ENCODE assay signal across 10 cellular contexts in genomic region chr6:56766806-56767178, GRCh38.
DNase-seq lines count a peak whose midpoint lies in the region; ATAC-seq, FAIRE-seq and TF ChIP-seq lines count a peak whose summit lies in the region.
"Had no signal": no experiment of that assay in that cellular context is flagged by ENCODE, and none has a peak within 500 bp of the region (broad histone marks: within the 10 kb centered on the region; RNA-seq: fewer than 3 reads in every experiment).

No MANE protein-coding gene starts in this region.

- BruUV-seq in endothelial cell of umbilical vein (replicated peaks; lab: Mats Ljungman, UMichigan): no TSS peak

- H3K9me1 ChIP-seq in endothelial cell of umbilical vein (replicated peaks; ENCODE audit: control insufficient read depth, extremely low read depth, insufficient read depth, low read length): no peaks in the 10 kb centered on the region

- no peaks in the 10 kb centered on the region for H3K9me3 ChIP-seq in endothelial cell of umbilical vein (replicated peaks; ENCODE audit: control insufficient read depth, insufficient read depth, low read length)

- intact Hi-C loops in endothelial cell of umbilical vein (cut with micrococcal nuclease) (no loop called here), CD14-positive monocyte (cut with micrococcal nuclease) (loop anchor here in 1 of 2 donors (10.0 kb wide), 1 partner anchor 122 kb away; the partner anchor contains the start of gene DST)

- H3K9ac ChIP-seq in endothelial cell of umbilical vein (replicated peaks; ENCODE audit: extremely low read depth, insufficient read depth, low read length): no peak overlapping the region

- peak; percentile 86 for DNase-seq in ELR (ENCODE audit: low read depth)
- DNase-seq in endothelial cell of umbilical vein (ENCODE audit: low read depth, low spot score): peak; percentile 46
- DNase-seq in RCC 7860 (ENCODE audit: low spot score): no peak
- no peak for DNase-seq in CD14-positive monocyte (ENCODE audit: low spot score)
- no peak for DNase-seq in DMS114 treated with DMSO at 0.1 percent for 48 hours (lab: John Stamatoyannopoulos, UW; ENCODE audit: unreplicated experiment)
- no peak for DNase-seq in NCI-H2029 (lab: John Stamatoyannopoulos, UW)
- DNase-seq: DMS79, NCI-H1930 had no signal

- FAIRE-seq in endothelial cell of umbilical vein (lab: Jason Lieb, UNC) (no peak), RCC 7860 (lab: Jason Lieb, UNC) (no peak)

- no peaks in the 10 kb centered on the region for H3K36me3 Mint-ChIP-seq in CD14-positive monocyte

- H3K27ac Mint-ChIP-seq in CD14-positive monocyte: peak overlapping the region in 1 of 7 donors; percentile 61

- peaks cover 11% of the 10 kb centered on the region for H3K4me1 Mint-ChIP-seq in CD14-positive monocyte

- H2AFZ ChIP-seq in endothelial cell of umbilical vein (ENCODE audit: low read depth, low read length): no peak overlapping the region

- TF ChIP-seq CTCF in endothelial cell of umbilical vein (IDR thresholded peaks at IDR 0.05; ENCODE audit: extremely low read depth in 1 of 2, insufficient read depth in 1 of 2, low read depth in 1 of 2, low read length in 2 of 2) (no peak), CD14-positive monocyte (IDR thresholded peaks at IDR 0.05) (no peak)

- POLR2A ChIA-PET in endothelial cell of umbilical vein (lab: Charles Lee): no interaction called here

- no peak overlapping the region for H3K4me2 ChIP-seq in endothelial cell of umbilical vein (ENCODE audit: insufficient read depth, low read length)

- CTCF ChIA-PET in endothelial cell of umbilical vein (lab: Charles Lee): interaction anchor here (1.0 to 2.1 kb wide), 6 partner anchors 9 to 138 kb away, joined by 3 to 12 read pairs (median 6); no protein-coding TSS in a partner anchor

- peaks cover 0 to 2% (median 0%) of the 10 kb centered on the region in 3 donors for H3K27me3 Mint-ChIP-seq in CD14-positive monocyte (ENCODE audit: low read depth in 3 of 3)

- H3K9me3 Mint-ChIP-seq in CD14-positive monocyte: no peaks in the 10 kb centered on the region

- H3K79me2 ChIP-seq in endothelial cell of umbilical vein (ENCODE audit: control insufficient read depth, insufficient read depth, low read length): peaks cover 63% of the 10 kb centered on the region

- H3K27me3 ChIP-seq in endothelial cell of umbilical vein (ENCODE audit: control insufficient read depth in 2 of 2, insufficient read depth in 2 of 2, low read length in 2 of 2): no peaks in the 10 kb centered on the region

- H3K4me3 Mint-ChIP-seq in CD14-positive monocyte: no peak overlapping the region

- no peaks in the 10 kb centered on the region for H3K36me3 ChIP-seq in endothelial cell of umbilical vein (ENCODE audit: control insufficient read depth in 2 of 2, extremely low read depth in 1 of 2, insufficient read depth in 2 of 2, low read length in 2 of 2)

- H3K27ac ChIP-seq in endothelial cell of umbilical vein (ENCODE audit: insufficient read depth, low read depth, low read length): no peak overlapping the region

- no peak overlapping the region for H3K4me3 ChIP-seq in endothelial cell of umbilical vein (replicated peaks in 1 of 3; ENCODE audit: insufficient read depth in 1 of 3, low read depth in 1 of 3, low read length in 3 of 3)

- peaks cover 10% of the 10 kb centered on the region for H3K4me1 ChIP-seq in endothelial cell of umbilical vein (ENCODE audit: control insufficient read depth, extremely low read depth, insufficient read depth, low read length)

- ATAC-seq in GM21367 (IDR thresholded peaks at IDR 0.05; ENCODE audit: unreplicated experiment) (peak; percentile 82), HG03280 (IDR thresholded peaks at IDR 0.05; ENCODE audit: unreplicated experiment) (peak; percentile 61)

- no peak for TF ChIP-seq POLR2A in endothelial cell of umbilical vein (IDR thresholded peaks at IDR 0.05; ENCODE audit: low read depth, low read length)

- peaks cover 7% of the 10 kb centered on the region for H4K20me1 ChIP-seq in endothelial cell of umbilical vein (replicated peaks; ENCODE audit: control insufficient read depth, extremely low read depth, insufficient read depth, low read length)

- dilution Hi-C loops in endothelial cell of umbilical vein (cut with MboI; ENCODE audit: extremely low pct_ligation_motif_present, low sequenced_read_pairs): no loop called here

TF ChIP-seq in endothelial cell of umbilical vein, 7 proteins besides CTCF, POLR2A, EP300 and RAD21:
- TF ChIP-seq MYC (IDR thresholded peaks at IDR 0.05; ENCODE audit: low read depth, low read length) (no peak), MAX (IDR thresholded peaks at IDR 0.05; ENCODE audit: insufficient read depth, insufficient read length) (no peak), GATA2 (IDR thresholded peaks at IDR 0.05; ENCODE audit: insufficient read depth, insufficient read length, low read depth, low read length) (no peak), POLR2AphosphoS5 (IDR thresholded peaks at IDR 0.05; ENCODE audit: insufficient read depth, low read depth, low read length) (no peak), FOS (IDR thresholded peaks at IDR 0.05; ENCODE audit: borderline replicate concordance, insufficient read depth, low read length) (no peak), EZH2 (IDR thresholded peaks at IDR 0.05; ENCODE audit: borderline replicate concordance, low read depth, low read length, severe bottlenecking) (no peak), JUN (IDR thresholded peaks at IDR 0.05; ENCODE audit: borderline replicate concordance, insufficient read depth, insufficient read length, low read depth) (no peak)

Comparison
In these comparisons a context has a peak if more than half of its experiments do, and no peak if none do; other contexts are left out.
1. DNase-seq: peak in ELR (single experiment) and endothelial cell of umbilical vein (single experiment); none in RCC 7860 (single experiment), CD14-positive monocyte (single experiment), DMS114 treated with DMSO at 0.1 percent for 48 hours (single experiment) and NCI-H2029 (single experiment).